In the genomic region with DNA sequence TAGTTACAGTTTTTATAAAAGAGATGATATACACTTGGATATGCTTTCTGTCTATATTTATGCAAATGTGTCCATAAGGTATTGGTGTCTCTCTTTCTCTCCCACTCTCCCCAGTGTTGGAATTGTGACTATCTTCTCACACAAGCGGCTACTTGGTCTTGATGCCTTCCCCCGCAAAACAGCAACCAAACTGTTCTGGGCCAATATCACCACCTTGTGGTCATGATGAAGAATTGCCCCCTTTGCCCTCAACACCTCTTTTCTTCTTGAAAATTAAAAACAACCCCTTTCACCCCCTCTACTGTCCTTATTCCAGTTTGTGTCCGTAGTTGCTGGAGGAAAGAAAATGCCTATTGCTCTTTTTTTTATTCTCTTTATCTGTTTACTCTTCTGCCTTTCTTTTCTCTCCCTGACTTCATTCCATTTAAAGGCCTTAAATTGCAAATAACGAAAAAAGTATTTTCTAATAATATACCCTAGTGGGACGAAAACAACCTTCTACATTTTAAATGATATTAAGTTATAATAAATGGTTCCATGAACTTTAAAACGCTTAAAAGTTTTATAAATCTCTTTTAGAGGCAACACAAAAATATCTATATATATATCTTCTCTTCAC, we compare ENCODE assay signal across 1 cellular context.
TF ChIP-seq lines count a peak whose summit lies in the region.

No MANE protein-coding gene starts in this region.

TF ChIP-seq in K562, 482 proteins besides CTCF, POLR2A, EP300 and RAD21 (continued from another document and continues in another):
- TF ChIP-seq, protein P1, sequence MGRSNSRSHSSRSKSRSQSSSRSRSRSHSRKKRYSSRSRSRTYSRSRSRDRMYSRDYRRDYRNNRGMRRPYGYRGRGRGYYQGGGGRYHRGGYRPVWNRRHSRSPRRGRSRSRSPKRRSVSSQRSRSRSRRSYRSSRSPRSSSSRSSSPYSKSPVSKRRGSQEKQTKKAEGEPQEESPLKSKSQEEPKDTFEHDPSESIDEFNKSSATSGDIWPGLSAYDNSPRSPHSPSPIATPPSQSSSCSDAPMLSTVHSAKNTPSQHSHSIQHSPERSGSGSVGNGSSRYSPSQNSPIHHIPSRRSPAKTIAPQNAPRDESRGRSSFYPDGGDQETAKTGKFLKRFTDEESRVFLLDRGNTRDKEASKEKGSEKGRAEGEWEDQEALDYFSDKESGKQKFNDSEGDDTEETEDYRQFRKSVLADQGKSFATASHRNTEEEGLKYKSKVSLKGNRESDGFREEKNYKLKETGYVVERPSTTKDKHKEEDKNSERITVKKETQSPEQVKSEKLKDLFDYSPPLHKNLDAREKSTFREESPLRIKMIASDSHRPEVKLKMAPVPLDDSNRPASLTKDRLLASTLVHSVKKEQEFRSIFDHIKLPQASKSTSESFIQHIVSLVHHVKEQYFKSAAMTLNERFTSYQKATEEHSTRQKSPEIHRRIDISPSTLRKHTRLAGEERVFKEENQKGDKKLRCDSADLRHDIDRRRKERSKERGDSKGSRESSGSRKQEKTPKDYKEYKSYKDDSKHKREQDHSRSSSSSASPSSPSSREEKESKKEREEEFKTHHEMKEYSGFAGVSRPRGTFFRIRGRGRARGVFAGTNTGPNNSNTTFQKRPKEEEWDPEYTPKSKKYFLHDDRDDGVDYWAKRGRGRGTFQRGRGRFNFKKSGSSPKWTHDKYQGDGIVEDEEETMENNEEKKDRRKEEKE (IDR thresholded peaks at IDR 0.05; ENCODE audit: borderline replicate concordance in 1 of 2, control insufficient read depth in 1 of 2, low read depth in 2 of 2, low read length in 1 of 2): no peak
- TF ChIP-seq CREM (IDR thresholded peaks at IDR 0.05; ENCODE audit: low read depth) (no peak), ZC3H11A (IDR thresholded peaks at IDR 0.05; ENCODE audit: low read depth, low read length) (no peak), NFRKB (IDR thresholded peaks at IDR 0.05; ENCODE audit: low read depth) (no peak), SNIP1 (IDR thresholded peaks at IDR 0.05; ENCODE audit: low read depth) (no peak), KLF1 (tag; IDR thresholded peaks at IDR 0.05) (no peak), SIRT6 (IDR thresholded peaks at IDR 0.05; ENCODE audit: low read depth, low read length) (no peak), CTBP1 (IDR thresholded peaks at IDR 0.05; ENCODE audit: borderline replicate concordance) (peak; percentile 36; the same call in 1 of the 2 replicates), DNMT1 (IDR thresholded peaks at IDR 0.05) (no peak), HDGF (IDR thresholded peaks at IDR 0.05) (peak; percentile 51; the same call in 1 of the 2 replicates), ERF (CRISPR knock-in tag; IDR thresholded peaks at IDR 0.05) (no peak), IRF2 (CRISPR knock-in tag; IDR thresholded peaks at IDR 0.05) (no peak), ZNF23 (CRISPR knock-in tag; IDR thresholded peaks at IDR 0.05) (no peak), NR4A1 (CRISPR knock-in tag; IDR thresholded peaks at IDR 0.05) (no peak), NR4A1 (tag; IDR thresholded peaks at IDR 0.05) (no peak), POLR3A (IDR thresholded peaks at IDR 0.05; ENCODE audit: borderline replicate concordance, extremely low read depth, insufficient read depth, insufficient read length) (no peak), ZNF785 (CRISPR knock-in tag; IDR thresholded peaks at IDR 0.05) (no peak), GATAD2A (IDR thresholded peaks at IDR 0.05) (no peak), SREBF2 (CRISPR knock-in tag; IDR thresholded peaks at IDR 0.05) (no peak), MTF1 (CRISPR knock-in tag; IDR thresholded peaks at IDR 0.05; ENCODE audit: borderline replicate concordance) (no peak), FOXA3 (CRISPR knock-in tag; conservative IDR thresholded peaks at IDR 0.05 in 1 of 2, IDR thresholded peaks at IDR 0.05 in 1 of 2) (no peak), SRSF9 (IDR thresholded peaks at IDR 0.05; ENCODE audit: borderline replicate concordance, low read depth, low read length) (no peak), CBFA2T2 (conservative IDR thresholded peaks at IDR 0.05) (0 out of 2 replicates have a peak, but pooled peaks have one; percentile 3), ZNF124 (CRISPR knock-in tag; IDR thresholded peaks at IDR 0.05) (no peak), ZNF146 (CRISPR knock-in tag; IDR thresholded peaks at IDR 0.05; ENCODE audit: unreplicated experiment) (no peak), NBN (IDR thresholded peaks at IDR 0.05; ENCODE audit: low read depth) (peak; percentile 67; the same call in 1 of the 2 replicates), FOXK2 (conservative IDR thresholded peaks at IDR 0.05 in 1 of 2, IDR thresholded peaks at IDR 0.05 in 1 of 2; ENCODE audit: low read depth in 2 of 2) (0 out of 4 replicates have a peak, but pooled peaks of 1 of the 2 experiments have one; percentile 19), ZNF57 (CRISPR knock-in tag; IDR thresholded peaks at IDR 0.05) (no peak)
- TF ChIP-seq, protein P2, sequence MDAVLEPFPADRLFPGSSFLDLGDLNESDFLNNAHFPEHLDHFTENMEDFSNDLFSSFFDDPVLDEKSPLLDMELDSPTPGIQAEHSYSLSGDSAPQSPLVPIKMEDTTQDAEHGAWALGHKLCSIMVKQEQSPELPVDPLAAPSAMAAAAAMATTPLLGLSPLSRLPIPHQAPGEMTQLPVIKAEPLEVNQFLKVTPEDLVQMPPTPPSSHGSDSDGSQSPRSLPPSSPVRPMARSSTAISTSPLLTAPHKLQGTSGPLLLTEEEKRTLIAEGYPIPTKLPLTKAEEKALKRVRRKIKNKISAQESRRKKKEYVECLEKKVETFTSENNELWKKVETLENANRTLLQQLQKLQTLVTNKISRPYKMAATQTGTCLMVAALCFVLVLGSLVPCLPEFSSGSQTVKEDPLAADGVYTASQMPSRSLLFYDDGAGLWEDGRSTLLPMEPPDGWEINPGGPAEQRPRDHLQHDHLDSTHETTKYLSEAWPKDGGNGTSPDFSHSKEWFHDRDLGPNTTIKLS (IDR thresholded peaks at IDR 0.05; ENCODE audit: borderline replicate concordance, low read depth): no peak
- TF ChIP-seq, protein P3, sequence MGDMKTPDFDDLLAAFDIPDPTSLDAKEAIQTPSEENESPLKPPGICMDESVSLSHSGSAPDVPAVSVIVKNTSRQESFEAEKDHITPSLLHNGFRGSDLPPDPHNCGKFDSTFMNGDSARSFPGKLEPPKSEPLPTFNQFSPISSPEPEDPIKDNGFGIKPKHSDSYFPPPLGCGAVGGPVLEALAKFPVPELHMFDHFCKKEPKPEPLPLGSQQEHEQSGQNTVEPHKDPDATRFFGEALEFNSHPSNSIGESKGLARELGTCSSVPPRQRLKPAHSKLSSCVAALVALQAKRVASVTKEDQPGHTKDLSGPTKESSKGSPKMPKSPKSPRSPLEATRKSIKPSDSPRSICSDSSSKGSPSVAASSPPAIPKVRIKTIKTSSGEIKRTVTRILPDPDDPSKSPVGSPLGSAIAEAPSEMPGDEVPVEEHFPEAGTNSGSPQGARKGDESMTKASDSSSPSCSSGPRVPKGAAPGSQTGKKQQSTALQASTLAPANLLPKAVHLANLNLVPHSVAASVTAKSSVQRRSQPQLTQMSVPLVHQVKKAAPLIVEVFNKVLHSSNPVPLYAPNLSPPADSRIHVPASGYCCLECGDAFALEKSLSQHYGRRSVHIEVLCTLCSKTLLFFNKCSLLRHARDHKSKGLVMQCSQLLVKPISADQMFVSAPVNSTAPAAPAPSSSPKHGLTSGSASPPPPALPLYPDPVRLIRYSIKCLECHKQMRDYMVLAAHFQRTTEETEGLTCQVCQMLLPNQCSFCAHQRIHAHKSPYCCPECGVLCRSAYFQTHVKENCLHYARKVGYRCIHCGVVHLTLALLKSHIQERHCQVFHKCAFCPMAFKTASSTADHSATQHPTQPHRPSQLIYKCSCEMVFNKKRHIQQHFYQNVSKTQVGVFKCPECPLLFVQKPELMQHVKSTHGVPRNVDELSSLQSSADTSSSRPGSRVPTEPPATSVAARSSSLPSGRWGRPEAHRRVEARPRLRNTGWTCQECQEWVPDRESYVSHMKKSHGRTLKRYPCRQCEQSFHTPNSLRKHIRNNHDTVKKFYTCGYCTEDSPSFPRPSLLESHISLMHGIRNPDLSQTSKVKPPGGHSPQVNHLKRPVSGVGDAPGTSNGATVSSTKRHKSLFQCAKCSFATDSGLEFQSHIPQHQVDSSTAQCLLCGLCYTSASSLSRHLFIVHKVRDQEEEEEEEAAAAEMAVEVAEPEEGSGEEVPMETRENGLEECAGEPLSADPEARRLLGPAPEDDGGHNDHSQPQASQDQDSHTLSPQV (IDR thresholded peaks at IDR 0.05): 0 out of 2 replicates have a peak, but pooled peaks have one; percentile 24
- TF ChIP-seq, protein P4, sequence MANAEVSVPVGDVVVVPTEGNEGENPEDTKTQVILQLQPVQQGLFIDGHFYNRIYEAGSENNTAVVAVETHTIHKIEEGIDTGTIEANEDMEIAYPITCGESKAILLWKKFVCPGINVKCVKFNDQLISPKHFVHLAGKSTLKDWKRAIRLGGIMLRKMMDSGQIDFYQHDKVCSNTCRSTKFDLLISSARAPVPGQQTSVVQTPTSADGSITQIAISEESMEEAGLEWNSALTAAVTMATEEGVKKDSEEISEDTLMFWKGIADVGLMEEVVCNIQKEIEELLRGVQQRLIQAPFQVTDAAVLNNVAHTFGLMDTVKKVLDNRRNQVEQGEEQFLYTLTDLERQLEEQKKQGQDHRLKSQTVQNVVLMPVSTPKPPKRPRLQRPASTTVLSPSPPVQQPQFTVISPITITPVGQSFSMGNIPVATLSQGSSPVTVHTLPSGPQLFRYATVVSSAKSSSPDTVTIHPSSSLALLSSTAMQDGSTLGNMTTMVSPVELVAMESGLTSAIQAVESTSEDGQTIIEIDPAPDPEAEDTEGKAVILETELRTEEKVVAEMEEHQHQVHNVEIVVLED (CRISPR knock-in tag; IDR thresholded peaks at IDR 0.05): no peak
- TF ChIP-seq, protein P5, sequence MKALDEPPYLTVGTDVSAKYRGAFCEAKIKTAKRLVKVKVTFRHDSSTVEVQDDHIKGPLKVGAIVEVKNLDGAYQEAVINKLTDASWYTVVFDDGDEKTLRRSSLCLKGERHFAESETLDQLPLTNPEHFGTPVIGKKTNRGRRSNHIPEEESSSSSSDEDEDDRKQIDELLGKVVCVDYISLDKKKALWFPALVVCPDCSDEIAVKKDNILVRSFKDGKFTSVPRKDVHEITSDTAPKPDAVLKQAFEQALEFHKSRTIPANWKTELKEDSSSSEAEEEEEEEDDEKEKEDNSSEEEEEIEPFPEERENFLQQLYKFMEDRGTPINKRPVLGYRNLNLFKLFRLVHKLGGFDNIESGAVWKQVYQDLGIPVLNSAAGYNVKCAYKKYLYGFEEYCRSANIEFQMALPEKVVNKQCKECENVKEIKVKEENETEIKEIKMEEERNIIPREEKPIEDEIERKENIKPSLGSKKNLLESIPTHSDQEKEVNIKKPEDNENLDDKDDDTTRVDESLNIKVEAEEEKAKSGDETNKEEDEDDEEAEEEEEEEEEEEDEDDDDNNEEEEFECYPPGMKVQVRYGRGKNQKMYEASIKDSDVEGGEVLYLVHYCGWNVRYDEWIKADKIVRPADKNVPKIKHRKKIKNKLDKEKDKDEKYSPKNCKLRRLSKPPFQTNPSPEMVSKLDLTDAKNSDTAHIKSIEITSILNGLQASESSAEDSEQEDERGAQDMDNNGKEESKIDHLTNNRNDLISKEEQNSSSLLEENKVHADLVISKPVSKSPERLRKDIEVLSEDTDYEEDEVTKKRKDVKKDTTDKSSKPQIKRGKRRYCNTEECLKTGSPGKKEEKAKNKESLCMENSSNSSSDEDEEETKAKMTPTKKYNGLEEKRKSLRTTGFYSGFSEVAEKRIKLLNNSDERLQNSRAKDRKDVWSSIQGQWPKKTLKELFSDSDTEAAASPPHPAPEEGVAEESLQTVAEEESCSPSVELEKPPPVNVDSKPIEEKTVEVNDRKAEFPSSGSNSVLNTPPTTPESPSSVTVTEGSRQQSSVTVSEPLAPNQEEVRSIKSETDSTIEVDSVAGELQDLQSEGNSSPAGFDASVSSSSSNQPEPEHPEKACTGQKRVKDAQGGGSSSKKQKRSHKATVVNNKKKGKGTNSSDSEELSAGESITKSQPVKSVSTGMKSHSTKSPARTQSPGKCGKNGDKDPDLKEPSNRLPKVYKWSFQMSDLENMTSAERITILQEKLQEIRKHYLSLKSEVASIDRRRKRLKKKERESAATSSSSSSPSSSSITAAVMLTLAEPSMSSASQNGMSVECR (CRISPR knock-in tag; IDR thresholded peaks at IDR 0.05): no peak
- TF ChIP-seq, protein P6, sequence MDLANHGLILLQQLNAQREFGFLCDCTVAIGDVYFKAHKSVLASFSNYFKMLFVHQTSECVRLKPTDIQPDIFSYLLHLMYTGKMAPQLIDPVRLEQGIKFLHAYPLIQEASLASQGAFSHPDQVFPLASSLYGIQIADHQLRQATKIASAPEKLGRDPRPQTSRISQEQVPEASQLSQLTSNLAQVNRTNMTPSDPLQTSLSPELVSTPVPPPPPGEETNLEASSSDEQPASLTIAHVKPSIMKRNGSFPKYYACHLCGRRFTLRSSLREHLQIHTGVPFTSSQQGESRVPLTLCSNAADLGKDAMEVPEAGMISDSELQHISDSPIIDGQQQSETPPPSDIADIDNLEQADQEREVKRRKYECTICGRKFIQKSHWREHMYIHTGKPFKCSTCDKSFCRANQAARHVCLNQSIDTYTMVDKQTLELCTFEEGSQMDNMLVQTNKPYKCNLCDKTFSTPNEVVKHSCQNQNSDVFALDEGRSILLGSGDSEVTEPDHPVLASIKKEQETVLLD (IDR thresholded peaks at IDR 0.05): no peak
